30 cellular contexts compared by ENCODE assay signal in genomic region chr9:105171589-105171988, GRCh38.
"Had no signal": no experiment of that assay in that cellular context is flagged by ENCODE, and none has a peak within 500 bp of the region (broad histone marks: within the 10 kb centered on the region; RNA-seq: fewer than 3 reads in every experiment).

No MANE protein-coding gene starts in this region.

- H3K27ac Mint-ChIP-seq: activated CD4-positive, alpha-beta memory T cell treated with anti-CD3 and anti-CD28 coated beads, Interleukin-2, amount 10 ng/mL, durations not matched to agents 7 days and 5 days; activated CD8-positive, alpha-beta memory T cell treated with anti-CD3 and anti-CD28 coated beads, Interleukin-2, amount 10 ng/mL, durations not matched to agents 7 days and 5 days; activated naive CD4-positive, alpha-beta T cell treated with anti-CD3 and anti-CD28 coated beads, Interleukin-2, amount 10 ng/mL, durations not matched to agents 7 days and 5 days; activated naive CD8-positive, alpha-beta T cell; activated naive CD8-positive, alpha-beta T cell treated with anti-CD3 and anti-CD28 coated beads, Interleukin-2, amount 50 U/mL, for 24 hours; brain had no signal

- H3K36me3 Mint-ChIP-seq: activated CD8-positive, alpha-beta memory T cell treated with anti-CD3 and anti-CD28 coated beads, Interleukin-2, amount 10 ng/mL, durations not matched to agents 7 days and 5 days; activated naive CD4-positive, alpha-beta T cell treated with anti-CD3 and anti-CD28 coated beads, Interleukin-2, amount 10 ng/mL, durations not matched to agents 7 days and 5 days; activated naive CD8-positive, alpha-beta T cell; brain had no signal

- H3K4me1 Mint-ChIP-seq: activated CD4-positive, alpha-beta memory T cell treated with anti-CD3 and anti-CD28 coated beads, Interleukin-2, amount 10 ng/mL, durations not matched to agents 7 days and 5 days; activated CD8-positive, alpha-beta memory T cell treated with anti-CD3 and anti-CD28 coated beads, Interleukin-2, amount 10 ng/mL, durations not matched to agents 7 days and 5 days; activated naive CD4-positive, alpha-beta T cell treated with anti-CD3 and anti-CD28 coated beads, Interleukin-2, amount 10 ng/mL, durations not matched to agents 7 days and 5 days; activated naive CD8-positive, alpha-beta T cell treated with anti-CD3 and anti-CD28 coated beads, Interleukin-2, amount 50 U/mL, for 24 hours had no signal

- H3K4me2 ChIP-seq: KMS-11 had no signal

- H3K27ac ChIP-seq: KMS-11, VCaP had no signal

- H3K9ac ChIP-seq: KMS-11 had no signal

- ATAC-seq: activated CD8-positive, alpha-beta memory T cell treated with anti-CD3 and anti-CD28 coated beads, Interleukin-2, amount 10 ng/mL, durations not matched to agents 7 days and 5 days; activated naive CD8-positive, alpha-beta T cell treated with anti-CD3 and anti-CD28 coated beads, Interleukin-2, amount 50 U/mL, for 24 hours; Panc1; SK-N-SH treated with all-trans-retinoic acid at 6 μM for 48 hours had no signal

- H3K4me3 Mint-ChIP-seq: activated CD4-positive, alpha-beta memory T cell treated with anti-CD3 and anti-CD28 coated beads, Interleukin-2, amount 10 ng/mL, durations not matched to agents 7 days and 5 days; activated CD8-positive, alpha-beta memory T cell treated with anti-CD3 and anti-CD28 coated beads, Interleukin-2, amount 10 ng/mL, durations not matched to agents 7 days and 5 days; activated naive CD4-positive, alpha-beta T cell treated with anti-CD3 and anti-CD28 coated beads, Interleukin-2, amount 10 ng/mL, durations not matched to agents 7 days and 5 days; activated naive CD8-positive, alpha-beta T cell; activated naive CD8-positive, alpha-beta T cell treated with anti-CD3 and anti-CD28 coated beads, Interleukin-2, amount 50 U/mL, for 24 hours; brain had no signal

- DNase-seq: activated CD4-positive, alpha-beta memory T cell treated with anti-CD3 and anti-CD28 coated beads, Interleukin-2, amount 10 ng/mL, durations not matched to agents 7 days and 5 days; activated CD4-positive, alpha-beta T cell treated with anti-CD3 and anti-CD28 coated beads for 1 hour; activated CD4-positive, alpha-beta T cell treated with anti-CD3 and anti-CD28 coated beads for 48 hours; activated CD4-positive, CD25-positive, alpha-beta regulatory T cell; activated CD8-positive, alpha-beta memory T cell treated with anti-CD3 and anti-CD28 coated beads for 24 hours; activated CD8-positive, alpha-beta memory T cell treated with anti-CD3 and anti-CD28 coated beads, Interleukin-2, amount 10 ng/mL, durations not matched to agents 7 days and 5 days; activated CD8-positive, alpha-beta memory T cell treated with anti-CD3 and anti-CD28 coated beads, Interleukin-2, amount 50 U/mL, for 48 hours; activated effector memory CD4-positive, alpha-beta T cell treated with Interleukin-2 at 50 U/mL for 16 hours; activated naive CD4-positive, alpha-beta T cell treated with anti-CD3 and anti-CD28 coated beads, Interleukin-2, amount 10 ng/mL, durations not matched to agents 7 days and 5 days; activated naive CD8-positive, alpha-beta T cell treated with anti-CD3 and anti-CD28 coated beads, Interleukin-2, amount 50 U/mL, for 24 hours; activated T-cell treated with anti-CD3 and anti-CD28 coated beads, Interleukin-2, amount 50 U/mL, for 48 hours; anterior cingulate cortex; caudate nucleus; NCI-H1092 treated with DMSO at 0.1 percent for 48 hours; NCI-H1417 treated with DMSO at 0.1 percent for 48 hours; NCI-H1694; NCI-H1930; NCI-H2081 treated with DMSO at 0.1 percent for 48 hours; NCI-H226; NCI-H524 treated with DMSO at 0.1 percent for 48 hours; SIG-M5; T-helper 1 cell; T-helper 2 cell; T-helper 9 cell had no signal

- H3K27me3 Mint-ChIP-seq: activated naive CD4-positive, alpha-beta T cell treated with anti-CD3 and anti-CD28 coated beads, Interleukin-2, amount 10 ng/mL, durations not matched to agents 7 days and 5 days; activated naive CD8-positive, alpha-beta T cell; activated naive CD8-positive, alpha-beta T cell treated with anti-CD3 and anti-CD28 coated beads, Interleukin-2, amount 50 U/mL, for 24 hours had no signal

- H3K9me3 Mint-ChIP-seq: activated naive CD4-positive, alpha-beta T cell treated with anti-CD3 and anti-CD28 coated beads, Interleukin-2, amount 10 ng/mL, durations not matched to agents 7 days and 5 days; activated naive CD8-positive, alpha-beta T cell treated with anti-CD3 and anti-CD28 coated beads, Interleukin-2, amount 50 U/mL, for 24 hours; brain had no signal
